26 cellular contexts compared by ENCODE assay signal in the genomic region with DNA sequence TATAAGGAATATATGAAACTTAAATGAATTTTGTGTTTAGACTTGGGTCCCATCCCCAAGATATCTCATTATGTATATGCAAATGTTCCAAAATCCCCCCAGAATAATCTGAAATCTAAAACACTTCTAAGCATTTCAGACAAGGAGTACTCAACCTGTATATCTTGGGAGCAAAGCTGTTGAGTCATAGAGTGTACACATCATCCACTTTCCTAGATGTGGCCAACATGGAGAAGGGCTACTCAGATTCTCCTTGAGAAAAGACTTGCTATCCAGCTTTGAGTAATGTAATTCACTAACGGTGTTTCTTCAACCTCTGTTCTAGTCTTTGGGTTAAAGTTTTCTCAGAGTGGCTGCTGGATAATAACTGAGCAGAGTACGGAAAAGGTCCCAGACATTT.
"Had no signal": no experiment of that assay in that cellular context is flagged by ENCODE, and none has a peak within 500 bp of the region (broad histone marks: within the 10 kb centered on the region; RNA-seq: fewer than 3 reads in every experiment).

No MANE protein-coding gene starts in this region.

- ATAC-seq: left colon; natural killer cell; right lobe of liver; stimulated activated memory B cell treated with anti-CD40 and anti-IgM and Interleukin-4, amounts not matched to agents 10 μg/mL and 1 μg/mL and 100 μg/mL, for 72 hours; stimulated activated naive CD8-positive, alpha-beta T cell treated with anti-CD3 and anti-CD28 coated beads, Interleukin-15, amount 100 ng/mL, for 72 hours had no signal

- DNase-seq: immature natural killer cell; kidney; left colon; left ventricle myocardium inferior; mesendoderm; naive B cell; natural killer cell; nephron progenitor cell; occipital lobe; right lobe of liver; stimulated activated CD4-positive, alpha-beta T cell treated with anti-CD3 and anti-CD28 coated beads, Interleukin-1b, Interleukin-23, amount 100 ng/mL, for 48 hours; stimulated activated CD4-positive, alpha-beta T cell treated with anti-CD3 and anti-CD28 coated beads, Interleukin-2, amount 100 ng/mL, for 48 hours; stimulated activated CD4-positive, alpha-beta T cell treated with anti-CD3 and anti-CD28 coated beads, Interleukin-4, amount 100 ng/mL, for 4 hours; stimulated activated CD8-positive, alpha-beta memory T cell treated with anti-CD3 and anti-CD28 coated beads, Interleukin-4, amount 100 ng/mL, for 48 hours; stimulated activated naive CD4-positive, alpha-beta T cell treated with Interleukin-2 at 50 U/mL for 16 hours; stimulated activated naive CD8-positive, alpha-beta T cell treated with anti-CD3 and anti-CD28 coated beads, Interleukin-15, amount 100 ng/mL, for 72 hours; substantia nigra; uterus had no signal

- H3K4me3 ChIP-seq: left ventricle myocardium inferior, lung, neural progenitor cell, right atrium auricular region, right lobe of liver, smooth muscle cell, tibial nerve, uterus had no signal

- H3K27me3 ChIP-seq: neural progenitor cell, neutrophil, right atrium auricular region, right lobe of liver, tibial nerve, uterus had no signal

- H3K27ac ChIP-seq: left ventricle myocardium inferior, neural progenitor cell, neutrophil, parathyroid adenoma, right atrium auricular region, right lobe of liver, tibial nerve, uterus had no signal
